Comparison of ENCODE assay signal across 31 cellular contexts in genomic region chr7:27526991-27527722, GRCh38.
A peak's percentile ranks its signal among the peaks of the same experiment; 100 is the strongest.
DNase-seq lines count a peak whose midpoint lies in the region; ATAC-seq and TF ChIP-seq lines count a peak whose summit lies in the region.
"Had no signal": no experiment of that assay in that cellular context is flagged by ENCODE, and none has a peak within 500 bp of the region (broad histone marks: within the 10 kb centered on the region; RNA-seq: fewer than 3 reads in every experiment).

No MANE protein-coding gene starts in this region.

- no peaks in the 10 kb centered on the region for H3K79me1 ChIP-seq in H9 (ENCODE audit: insufficient read depth, low read depth, low read length, poor library complexity, severe bottlenecking)

- H3K23ac ChIP-seq in H9 (ENCODE audit: insufficient read length, low read depth, low read length): no peak overlapping the region

- no CpG with 5 or more reads among the region's 3 CpGs for WGBS in H9 (ENCODE audit: extremely low coverage, insufficient read length, low lambda C conversion rate)

- no peak overlapping the region for H3K14ac ChIP-seq in H9 (ENCODE audit: insufficient read depth, low read length)

- no peak overlapping the region for H4K91ac ChIP-seq in H9 (ENCODE audit: insufficient read length, low read depth, low read length)

- H3K4me3 Mint-ChIP-seq in H9 (no peak overlapping the region), mesothelial cell of epicardium (no peak overlapping the region)
- H3K4me3 Mint-ChIP-seq in effector memory CD8-positive, alpha-beta T cell: no peak overlapping the region
- H3K4me3 Mint-ChIP-seq: activated CD4-positive, alpha-beta memory T cell treated with anti-CD3 and anti-CD28 coated beads for 36 hours; activated T-cell treated with anti-CD3 and anti-CD28 coated beads, Interleukin-2, amount 50 U/mL, for 72 hours; brain; CD8-positive, alpha-beta memory T cell had no signal

- H3K27me3 Mint-ChIP-seq in H9 (ENCODE audit: low read depth): no peaks in the 10 kb centered on the region
- H3K27me3 Mint-ChIP-seq in mesothelial cell of epicardium (ENCODE audit: low read depth): no peaks in the 10 kb centered on the region
- no peaks in the 10 kb centered on the region for H3K27me3 Mint-ChIP-seq in effector memory CD8-positive, alpha-beta T cell
- H3K27me3 Mint-ChIP-seq: activated CD4-positive, alpha-beta memory T cell treated with anti-CD3 and anti-CD28 coated beads for 36 hours; CD8-positive, alpha-beta memory T cell had no signal

- no peak overlapping the region for H3K4ac ChIP-seq in H9 (ENCODE audit: low read depth, low read length)

- no peak overlapping the region for H4K5ac ChIP-seq in H9 (ENCODE audit: insufficient read length, low read depth, low read length)

- no peaks in the 10 kb centered on the region for H3K4me1 ChIP-seq in H9 (ENCODE audit: insufficient read depth, low read length)
- H3K4me1 ChIP-seq: A549, left ventricle myocardium inferior, prostate gland, sigmoid colon had no signal

- H2BK20ac ChIP-seq in H9 (ENCODE audit: low read depth, low read length, poor library complexity, severe bottlenecking): no peak overlapping the region

- H3K27ac Mint-ChIP-seq in H9 (peak overlapping the region; percentile 23 to 38 (median 36); a peak in 2 of 7 replicates), mesothelial cell of epicardium (peak overlapping the region; percentile 48)
- no peak overlapping the region for H3K27ac Mint-ChIP-seq in effector memory CD8-positive, alpha-beta T cell
- H3K27ac Mint-ChIP-seq: activated CD4-positive, alpha-beta memory T cell treated with anti-CD3 and anti-CD28 coated beads for 36 hours; activated T-cell treated with anti-CD3 and anti-CD28 coated beads, Interleukin-2, amount 50 U/mL, for 72 hours; brain; CD8-positive, alpha-beta memory T cell had no signal

- no peak for ATAC-seq in effector memory CD8-positive, alpha-beta T cell (replicated peaks)
- ATAC-seq: A549; activated T-cell treated with anti-CD3 and anti-CD28 coated beads, Interleukin-2, amount 50 U/mL, for 72 hours had no signal

- no peak overlapping the region for H3K4me2 ChIP-seq in H9 (ENCODE audit: insufficient read depth, insufficient read length, low read length)
- H3K4me2 ChIP-seq: A549 had no signal

- H4K20me1 ChIP-seq in H9 (ENCODE audit: control insufficient read depth, insufficient read depth, insufficient read length): no peaks in the 10 kb centered on the region

- H3T11ph ChIP-seq in H9 (ENCODE audit: low read length): no peak overlapping the region

- no peak overlapping the region for H3K18ac ChIP-seq in H9 (ENCODE audit: insufficient read length, low read depth, low read length)

- no peaks in the 10 kb centered on the region for H3K27me3 ChIP-seq in H9 (ENCODE audit: insufficient read depth, low read length)
- H3K27me3 ChIP-seq: esophagus squamous epithelium, MG63, neutrophil, sigmoid colon, tibial nerve had no signal

- H2BK120ac ChIP-seq in H9 (ENCODE audit: low read depth, low read length, poor library complexity, severe bottlenecking): no peak overlapping the region

- TF ChIP-seq CTCF in AG10803 (conservative IDR thresholded peaks at IDR 0.05; ENCODE audit: low read length): no peak
- TF ChIP-seq CTCF in H9 (conservative IDR thresholded peaks at IDR 0.05): no peak
- TF ChIP-seq CTCF in choroid plexus epithelial cell (conservative IDR thresholded peaks at IDR 0.05; ENCODE audit: low read depth, low read length): no peak
- TF ChIP-seq CTCF in mesothelial cell of epicardium (IDR thresholded peaks at IDR 0.05; ENCODE audit: unreplicated experiment): no peak

- no peak overlapping the region for H3K56ac ChIP-seq in H9 (ENCODE audit: insufficient read length, low read depth, low read length)

- H3K9me3 Mint-ChIP-seq in H9: no peaks in the 10 kb centered on the region
- H3K9me3 Mint-ChIP-seq in mesothelial cell of epicardium: peaks cover 23% of the 10 kb centered on the region
- no peaks in the 10 kb centered on the region for H3K9me3 Mint-ChIP-seq in effector memory CD8-positive, alpha-beta T cell
- H3K9me3 Mint-ChIP-seq: activated CD4-positive, alpha-beta memory T cell treated with anti-CD3 and anti-CD28 coated beads for 36 hours; activated T-cell treated with anti-CD3 and anti-CD28 coated beads, Interleukin-2, amount 50 U/mL, for 72 hours; CD8-positive, alpha-beta memory T cell had no signal

- no peaks in the 10 kb centered on the region for H3K23me2 ChIP-seq in H9 (ENCODE audit: insufficient read length, low read depth, low read length, poor library complexity, severe bottlenecking)

- no peak overlapping the region for H2BK5ac ChIP-seq in H9 (ENCODE audit: insufficient read length, low read length)

- no peaks in the 10 kb centered on the region for H3K79me2 ChIP-seq in H9 (ENCODE audit: insufficient read depth, low read length)

- no peak overlapping the region for H3K9ac ChIP-seq in H9 (ENCODE audit: extremely low read depth, insufficient read length, low read length)

- DNase-seq in AG10803 (ENCODE audit: low read depth) (peak; percentile 53), H9 (no peak), choroid plexus epithelial cell (ENCODE audit: low read depth) (peak; percentile 10), mesothelial cell of epicardium (ENCODE audit: low spot score in 2 of 2, unreplicated experiment in 2 of 2) (no peak), NCI-H1048 (lab: John Stamatoyannopoulos, UW) (no peak), cortex of kidney (lab: John Stamatoyannopoulos, UW) (no peak)
- DNase-seq in activated naive CD4-positive, alpha-beta T cell treated with Interleukin-2 at 50 U/mL for 16 hours: no peak
- no peak for DNase-seq in effector memory CD8-positive, alpha-beta T cell
- DNase-seq: activated CD4-positive, alpha-beta memory T cell treated with anti-CD3 and anti-CD28 coated beads for 36 hours; activated CD4-positive, CD25-positive, alpha-beta regulatory T cell treated with anti-CD3 and anti-CD28 coated beads, Interleukin-2, amount 50 U/mL, for 72 hours; activated T-cell treated with anti-CD3 and anti-CD28 coated beads, Interleukin-2, amount 50 U/mL, for 72 hours; CD8-positive, alpha-beta memory T cell; DMS 273 treated with DMSO at 0.1 percent for 48 hours; esophagus squamous epithelium; KG1; left ventricle myocardium inferior; MG63; NCI-H1105 treated with DMSO at 0.1 percent for 48 hours; NCI-H2029; NCI-H2227 treated with DMSO at 0.1 percent for 48 hours; NCI-H748 treated with DMSO at 0.1 percent for 48 hours; sigmoid colon; stimulated activated CD4-positive, alpha-beta T cell treated with anti-CD3 and anti-CD28 coated beads, Interleukin-4, amount 100 ng/mL, for 1 hour; T-helper 1 cell had no signal

- H3K4me1 Mint-ChIP-seq in H9 (peaks cover 7 to 8% of the 10 kb centered on the region in 2 experiments), mesothelial cell of epicardium (peaks cover 8% of the 10 kb centered on the region)
- H3K4me1 Mint-ChIP-seq in effector memory CD8-positive, alpha-beta T cell (ENCODE audit: low read depth in 2 of 2): no peaks in the 10 kb centered on the region
- H3K4me1 Mint-ChIP-seq: CD8-positive, alpha-beta memory T cell had no signal

- H4K8ac ChIP-seq in H9 (replicated peaks; ENCODE audit: insufficient read length, low read depth, low read length): no peak overlapping the region

- H3K36me3 Mint-ChIP-seq in H9 (ENCODE audit: insufficient read depth in 1 of 3, low read depth in 3 of 3): peaks cover 20 to 43% (median 24%) of the 10 kb centered on the region in 3 experiments
- peaks cover 62% of the 10 kb centered on the region for H3K36me3 Mint-ChIP-seq in mesothelial cell of epicardium
- peaks cover 12% of the 10 kb centered on the region for H3K36me3 Mint-ChIP-seq in effector memory CD8-positive, alpha-beta T cell (ENCODE audit: insufficient read depth)

- H2AFZ ChIP-seq in H9 (ENCODE audit: low read length): no peak overlapping the region

- H3K4me3 ChIP-seq in AG10803 (ENCODE audit: low read length) (no peak overlapping the region), choroid plexus epithelial cell (ENCODE audit: low read depth, low read length) (no peak overlapping the region)
- H3K4me3 ChIP-seq: A549, esophagus squamous epithelium, HAP-1, left ventricle myocardium inferior, MG63, prostate gland, sigmoid colon, tibial nerve had no signal

- H2AK5ac ChIP-seq in H9 (ENCODE audit: insufficient read length, low read length): no peak overlapping the region

- no peak overlapping the region for H3K27ac ChIP-seq in H9 (ENCODE audit: insufficient read length, low read depth, low read length)
- H3K27ac ChIP-seq: A549, esophagus squamous epithelium, left ventricle myocardium inferior, neutrophil, prostate gland, RWPE1, sigmoid colon, tibial nerve had no signal

- H2BK15ac ChIP-seq in H9 (ENCODE audit: low read depth, low read length): no peak overlapping the region

- H3K9me3 ChIP-seq in H9 (ENCODE audit: control insufficient read depth, low read depth, low read length): no peaks in the 10 kb centered on the region
- H3K9me3 ChIP-seq: A549, esophagus squamous epithelium, HAP-1, left ventricle myocardium inferior, neutrophil, prostate gland, sigmoid colon had no signal

- H2BK12ac ChIP-seq in H9 (ENCODE audit: insufficient read length, low read depth, low read length): no peak overlapping the region

Comparison
In these comparisons a context has a peak if more than half of its experiments do, and no peak if none do; other contexts are left out.
1. DNase-seq: peak in AG10803 (single experiment) and choroid plexus epithelial cell (single experiment); none in H9 (single experiment), mesothelial cell of epicardium (0 of 2), activated naive CD4-positive, alpha-beta T cell treated with Interleukin-2 at 50 U/mL for 16 hours (single experiment), NCI-H1048 (single experiment), effector memory CD8-positive, alpha-beta T cell (0 of 3) and cortex of kidney (single experiment).
2. H3K27ac Mint-ChIP-seq: peak in H9 (3 of 3) and mesothelial cell of epicardium (single experiment); none in effector memory CD8-positive, alpha-beta T cell (0 of 2).